ENCODE assay signal across 8 cellular contexts in genomic region chr14:50116986-50117385, GRCh38. TPM values are rescaled to one million over a fixed set of nuclear protein-coding genes. Genes with fewer than 3 reads are reported as not detected.
DNase-seq lines count a peak whose midpoint lies in the region; ATAC-seq and TF ChIP-seq lines count a peak whose summit lies in the region.

No MANE protein-coding gene starts in this region.

- peak overlapping the region; percentile 86 for H2AFZ ChIP-seq in PC-3 (ENCODE audit: low read length)

- peak overlapping the region; percentile 89 for H3K4me2 ChIP-seq in PC-3 (ENCODE audit: low read length)

- H3K9me2 ChIP-seq in PC-3 (replicated peaks; ENCODE audit: low read length) = no peaks in the 10 kb centered on the region

- BruUV-seq in PC-3 (replicated peaks; lab: Mats Ljungman, UMichigan) = TSS peak; percentile 100

- H3K4me3 ChIP-seq in GM06990 (replicated peaks; ENCODE audit: low read depth, low read length) = peak overlapping the region; percentile 28
- peak overlapping the region; percentile 91 for H3K4me3 ChIP-seq in PC-3 (ENCODE audit: low read length)
- peak overlapping the region; percentile 64 to 76 (median 76) for H3K4me3 ChIP-seq in esophagus muscularis mucosa
- peak overlapping the region; percentile 92 for H3K4me3 ChIP-seq in retinal pigment epithelial cell (ENCODE audit: low read length)

- H3K79me2 ChIP-seq in PC-3 (ENCODE audit: low read length) = peaks cover 39% of the 10 kb centered on the region

- H3K9me3 ChIP-seq in PC-3 (ENCODE audit: low read length) (no peaks in the 10 kb centered on the region), esophagus muscularis mucosa (no peaks in the 10 kb centered on the region)

- H3K27me3 ChIP-seq in GM06990 (replicated peaks; ENCODE audit: control insufficient read depth, insufficient read depth, low read length) (no peaks in the 10 kb centered on the region), PC-3 (ENCODE audit: low read length) (no peaks in the 10 kb centered on the region), esophagus muscularis mucosa (no peaks in the 10 kb centered on the region)

- ATAC-seq in PC-3 (no peak), omental fat pad (ENCODE audit: low FRiP score) (no peak)

- H3K9ac ChIP-seq in PC-3 (ENCODE audit: low read length) = peak overlapping the region; percentile 87

- POLR2A ChIA-PET in PC-3 (lab: Charles Lee; ENCODE audit: unreplicated experiment) = interaction anchor here (0.6 kb wide), 1 partner anchor 254 kb away, joined by 3 read pairs; no protein-coding TSS in a partner anchor

- DNase-seq in GM06990 (ENCODE audit: extremely low read depth, insufficient read length) (no peak), PC-3 (no peak), esophagus muscularis mucosa (ENCODE audit: extremely low spot score) (no peak), retinal pigment epithelial cell (ENCODE audit: low read depth) (no peak), omental fat pad (ENCODE audit: low spot score) (no peak), NCI-H1436 (lab: John Stamatoyannopoulos, UW) (no peak), HuH-7 (ENCODE audit: low spot score) (no peak), occipital lobe (lab: John Stamatoyannopoulos, UW) (no peak)

- H3K4me1 ChIP-seq in PC-3 (ENCODE audit: insufficient read depth, low read length) (peaks cover 23% of the 10 kb centered on the region), esophagus muscularis mucosa (peaks cover 15 to 28% (median 23%) of the 10 kb centered on the region in 4 donors)

- intact Hi-C loops in PC-3 (cut with micrococcal nuclease) (loop anchor here (1.0 to 2.0 kb wide), 3 partner anchors 116 to 416 kb away; partner anchors contain the start of gene MAP4K5), esophagus muscularis mucosa (cut with DNase I) (loop anchor here (10.0 kb wide), 3 partner anchors 352 to 482 kb away; partner anchors contain the start of genes DNAAF2, KLHDC2 and MAP4K5)

- peak overlapping the region; percentile 67 for H3K27ac ChIP-seq in PC-3 (ENCODE audit: low read length)
- H3K27ac ChIP-seq in esophagus muscularis mucosa (replicated peaks in 1 of 4) = peak overlapping the region; percentile 86 to 89 (median 86)

- H3F3A ChIP-seq in PC-3 (ENCODE audit: low read length, unreplicated experiment) = no peaks in the 10 kb centered on the region

- H4K20me1 ChIP-seq in PC-3 (ENCODE audit: low read length) = peaks cover 9% of the 10 kb centered on the region

- H3K36me3 ChIP-seq in GM06990 (ENCODE audit: control insufficient read depth, insufficient read depth, low read length) (peaks cover 6% of the 10 kb centered on the region), PC-3 (ENCODE audit: low read depth, low read length) (peaks cover 26% of the 10 kb centered on the region), esophagus muscularis mucosa (peaks cover 11 to 49% (median 34%) of the 10 kb centered on the region in 4 donors)

- no peak for TF ChIP-seq CTCF in GM06990 (IDR thresholded peaks at IDR 0.05; ENCODE audit: insufficient read depth, low read length, poor library complexity, severe bottlenecking)
- no peak for TF ChIP-seq CTCF in PC-3 (conservative IDR thresholded peaks at IDR 0.05; ENCODE audit: low read depth, low read length)
- TF ChIP-seq CTCF in esophagus muscularis mucosa (IDR thresholded peaks at IDR 0.05) = no peak
- TF ChIP-seq CTCF in retinal pigment epithelial cell (conservative IDR thresholded peaks at IDR 0.05; ENCODE audit: low read depth, low read length) = no peak
- no peak for TF ChIP-seq CTCF in omental fat pad (IDR thresholded peaks at IDR 0.05)

- no peak for TF ChIP-seq EP300 in esophagus muscularis mucosa (IDR thresholded peaks at IDR 0.05)

- CTCF ChIA-PET in PC-3 (lab: Charles Lee) = interaction anchor here (0.6 kb wide), 1 partner anchor 265 kb away, joined by 3 read pairs; the partner anchor contains the start of gene NEMF

- TF ChIP-seq POLR2A in esophagus muscularis mucosa (IDR thresholded peaks at IDR 0.05; ENCODE audit: low read depth) = no peak

- 39% methylated on average over 2 of the region's 2 CpGs for WGBS in esophagus muscularis mucosa

RNA-seq across cellular contexts. Expression of gene VCPKMT, which starts 0.6 kb away (rescaled TPM):
- 8.2 and 8.8 TPM in 2 replicates for total RNA-seq in PC-3 (2014; rRNA removed)
- total RNA-seq in esophagus muscularis mucosa = 1 to 10 TPM; 3.1 to 5.4 (median 4.8) TPM
- total RNA-seq in omental fat pad = 1 to 10 TPM; 3.9 to 9.9 (median 7.7) TPM
- total RNA-seq in occipital lobe = 12.0 TPM

Comparison
In these comparisons a context has a peak if more than half of its experiments do, and no peak if none do; other contexts are left out.
1. H3K4me3 ChIP-seq: peak in every context shown above with its lines; median percentile 92 in retinal pigment epithelial cell; 91 in PC-3; 76 in esophagus muscularis mucosa; 28 in GM06990.